ENCODE assay signal across 8 cellular contexts in genomic region chr16:16127469-16128116, GRCh38.
DNase-seq lines count a peak whose midpoint lies in the region; ATAC-seq, FAIRE-seq and TF ChIP-seq lines count a peak whose summit lies in the region.

No MANE protein-coding gene starts in this region.

- H2AFZ ChIP-seq in trophoblast cell (ENCODE audit: insufficient read depth, low read length, poor library complexity) = no peak overlapping the region

- no peaks in the 10 kb centered on the region for H3K79me1 ChIP-seq in trophoblast cell (ENCODE audit: low read length)

- H3K4ac ChIP-seq in trophoblast cell (ENCODE audit: low read depth, low read length) = no peak overlapping the region

- H4K91ac ChIP-seq in trophoblast cell (ENCODE audit: low read depth, low read length) = no peak overlapping the region

- H3K36me3 ChIP-seq in trophoblast cell (ENCODE audit: control insufficient read depth in 1 of 2, insufficient read depth in 2 of 2, low read length in 2 of 2) (peaks cover 14 to 22% of the 10 kb centered on the region in 2 experiments), tibial nerve (peaks cover 0 to 72% (median 0%) of the 10 kb centered on the region in 3 donors)

- no peak overlapping the region for H2BK120ac ChIP-seq in trophoblast cell (ENCODE audit: insufficient read depth, low read length, poor library complexity)

- H3K14ac ChIP-seq in trophoblast cell (ENCODE audit: low read length) = no peak overlapping the region

- H3K9ac ChIP-seq in trophoblast cell (ENCODE audit: low read length) = no peak overlapping the region

- no peak for TF ChIP-seq EP300 in tibial nerve (IDR thresholded peaks at IDR 0.05)

- H3K4me3 ChIP-seq in trophoblast cell (ENCODE audit: low read depth, low read length) (no peak overlapping the region), tibial nerve (no peak overlapping the region)

- H3K27me3 ChIP-seq in trophoblast cell (ENCODE audit: insufficient read depth, low read length) = no peaks in the 10 kb centered on the region
- H3K27me3 ChIP-seq in tibial nerve = no peaks in the 10 kb centered on the region

- DNase-seq in D721Med (ENCODE audit: insufficient read length, low spot score) (peak; percentile 59), HPDE6-E6E7 (ENCODE audit: extremely low spot score) (peak; percentile 78), SK-MEL-5 (ENCODE audit: low read depth, low spot score) (peak; percentile 76), glomerular endothelial cell (ENCODE audit: extremely low read depth, low read depth, low spot score) (peak; percentile 50), trophoblast cell (peak; percentile 61 to 90), tibial nerve (ENCODE audit: low spot score in 2 of 2) (peak; percentile 55 to 83)
- DNase-seq in activated gamma-delta T cell treated with anti-CD3 and anti-CD28 coated beads, Interleukin-2, amount 50 U/mL, for 16 hours (ENCODE audit: low read depth) = peak; percentile 51

- H3K79me2 ChIP-seq in trophoblast cell (ENCODE audit: control insufficient read depth, insufficient read depth, low read length, poor library complexity) = no peaks in the 10 kb centered on the region

- no peak for FAIRE-seq in D721Med (lab: Jason Lieb, UNC)

- no peak for TF ChIP-seq POLR2A in tibial nerve (IDR thresholded peaks at IDR 0.05)

- H3K9me3 ChIP-seq in trophoblast cell (ENCODE audit: insufficient read depth, low read depth, low read length) (peaks cover 4% of the 10 kb centered on the region), tibial nerve (peaks cover 0 to 11% (median 0%) of the 10 kb centered on the region in 4 donors)

- H4K8ac ChIP-seq in trophoblast cell (ENCODE audit: low read depth, low read length) = no peak overlapping the region

- no peak for ATAC-seq in GM18907 (IDR thresholded peaks at IDR 0.05; ENCODE audit: unreplicated experiment)

- H2BK12ac ChIP-seq in trophoblast cell (ENCODE audit: low read length) = no peak overlapping the region

- no peak overlapping the region for H2AK5ac ChIP-seq in trophoblast cell (ENCODE audit: low read length)

- H3K27ac ChIP-seq in trophoblast cell (ENCODE audit: low read depth, low read length) = no peak overlapping the region
- peak overlapping the region in 1 of 4 donors; percentile 63 for H3K27ac ChIP-seq in tibial nerve

- TF ChIP-seq CTCF in D721Med (IDR thresholded peaks at IDR 0.05; ENCODE audit: insufficient read depth, missing control alignments) (peak; percentile 76), tibial nerve (IDR thresholded peaks at IDR 0.05) (peak; percentile 81 to 92 (median 84))

- H3K4me1 ChIP-seq in trophoblast cell (ENCODE audit: control insufficient read depth in 1 of 2, insufficient read depth in 2 of 2, low read length in 2 of 2) = no peaks in the 10 kb centered on the region
- H3K4me1 ChIP-seq in tibial nerve = no peaks in the 10 kb centered on the region

- no peak overlapping the region for H2BK5ac ChIP-seq in trophoblast cell (ENCODE audit: low read depth, low read length, poor library complexity)

- H4K12ac ChIP-seq in trophoblast cell (ENCODE audit: low read depth, low read length) = no peak overlapping the region

- no peak overlapping the region for H3K23ac ChIP-seq in trophoblast cell (ENCODE audit: low read length)

- no CpG with 5 or more reads among the region's 11 CpGs for WGBS in trophoblast cell (ENCODE audit: extremely low coverage, insufficient coverage, insufficient read length)
- WGBS in tibial nerve, 2 donors = 31 to 35% methylated on average over 11 of the region's 11 CpGs

- no peak overlapping the region for H3K4me2 ChIP-seq in trophoblast cell (ENCODE audit: low read length)

- in situ Hi-C loops in SK-MEL-5 (cut with HindIII; ENCODE audit: low pct_unique_long_range_greater_than_20kb, low sequenced_read_pairs) = no loop called here

- H3K18ac ChIP-seq in trophoblast cell (ENCODE audit: low read length) = no peak overlapping the region
